Comparison of ENCODE assay signal across 1 cellular context in the genomic region with DNA sequence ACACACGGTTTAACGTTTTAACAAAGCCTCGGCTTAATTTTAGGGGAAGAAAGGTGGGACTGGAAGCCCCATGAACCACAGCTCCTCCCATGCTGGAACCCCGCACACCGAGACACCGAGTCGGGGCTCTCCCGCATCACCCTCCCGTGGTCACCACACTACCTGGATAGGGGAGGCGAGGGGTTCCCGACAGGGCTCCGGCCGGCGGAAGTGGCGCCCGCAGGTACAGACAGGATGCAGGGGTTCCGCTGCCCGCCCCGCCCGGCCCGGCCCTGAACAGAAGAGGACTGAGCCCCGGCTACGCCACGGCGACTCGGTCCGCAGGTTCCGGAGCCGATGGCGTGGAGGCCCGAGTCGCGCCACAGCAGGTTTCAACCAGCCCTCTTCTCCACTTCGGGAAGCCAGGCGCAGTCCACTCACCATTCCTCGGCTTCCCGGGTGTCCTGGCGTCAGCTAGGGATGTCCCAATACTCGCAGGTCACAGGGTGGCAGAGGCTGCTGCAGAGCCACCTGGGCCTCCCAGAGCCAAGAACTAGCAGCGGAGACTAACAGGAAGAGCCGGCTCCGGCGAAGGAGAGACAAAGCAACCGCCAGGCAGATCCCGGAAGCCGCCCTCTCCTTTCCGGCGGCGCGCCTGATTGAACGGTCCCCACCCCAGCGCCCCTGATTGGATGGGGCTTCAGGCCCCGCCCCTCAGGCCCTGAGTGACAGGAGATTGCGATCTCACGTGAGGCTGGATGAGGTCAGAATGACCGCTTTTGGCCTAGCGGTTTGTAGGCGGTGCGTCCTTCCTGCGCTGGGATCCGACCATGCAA.
TF ChIP-seq lines count a peak whose summit lies in the region.

A gene (minus strand): TSS at position 580 of the 815 bp plus-strand sequence. CDS start 157 bp downstream, at position 423.

TF ChIP-seq in K562, 482 proteins besides CTCF, POLR2A, EP300 and RAD21 (continued from another document and continues in another):
- TF ChIP-seq ZNF143 (CRISPR knock-in tag; IDR thresholded peaks at IDR 0.05) (no peak), RAD51 (IDR thresholded peaks at IDR 0.05; ENCODE audit: borderline replicate concordance, low read depth) (no peak; the same call in 1 of the 2 replicates), ZNF174 (CRISPR knock-in tag; IDR thresholded peaks at IDR 0.05) (no peak), ELF2 (CRISPR knock-in tag; IDR thresholded peaks at IDR 0.05) (peak; percentile 62), BRCA1 (IDR thresholded peaks at IDR 0.05) (no peak), BRCA1 (CRISPR knock-in tag; IDR thresholded peaks at IDR 0.05) (no peak), ZKSCAN1 (IDR thresholded peaks at IDR 0.05; ENCODE audit: low read depth, low read length) (peak; percentile 66), ZNF165 (CRISPR knock-in tag; IDR thresholded peaks at IDR 0.05; ENCODE audit: borderline replicate concordance) (no peak), ZNF224 (CRISPR knock-in tag; IDR thresholded peaks at IDR 0.05) (0 out of 2 replicates have a peak, but pooled peaks have one; percentile 23), DNMT1 (IDR thresholded peaks at IDR 0.05) (no peak), MCM3 (IDR thresholded peaks at IDR 0.05) (no peak), HLTF (IDR thresholded peaks at IDR 0.05) (no peak), ILF3 (IDR thresholded peaks at IDR 0.05; ENCODE audit: borderline replicate concordance) (no peak), ZNF121 (CRISPR knock-in tag; conservative IDR thresholded peaks at IDR 0.05) (no peak), KDM2B (CRISPR knock-in tag; IDR thresholded peaks at IDR 0.05) (no peak), LEF1 (IDR thresholded peaks at IDR 0.05) (peak; percentile 90), PTTG1 (tag; IDR thresholded peaks at IDR 0.05; ENCODE audit: low read depth) (no peak), FOXJ2 (tag; IDR thresholded peaks at IDR 0.05) (no peak), MCM5 (IDR thresholded peaks at IDR 0.05; ENCODE audit: low read depth) (no peak), TEAD2 (tag; IDR thresholded peaks at IDR 0.05) (no peak), SMC3 (conservative IDR thresholded peaks at IDR 0.05; ENCODE audit: insufficient read depth, low read depth, low read length) (no peak), NONO (IDR thresholded peaks at IDR 0.05; ENCODE audit: low read depth in 2 of 2, low read length in 1 of 2) (peak in 1 of 2 experiments; percentile 31; a peak in 1 of 4 replicates), HDAC2 (IDR thresholded peaks at IDR 0.05) (no peak), TCFL5 (CRISPR knock-in tag; conservative IDR thresholded peaks at IDR 0.05) (no peak), PYGO2 (tag; IDR thresholded peaks at IDR 0.05) (no peak), SMARCB1 (IDR thresholded peaks at IDR 0.05; ENCODE audit: insufficient read length, low read depth) (no peak), BMI1 (IDR thresholded peaks at IDR 0.05; ENCODE audit: low read length) (no peak), RBM14 (IDR thresholded peaks at IDR 0.05; ENCODE audit: borderline replicate concordance, insufficient read depth, low read depth, low read length) (no peak), CBX3 (IDR thresholded peaks at IDR 0.05; ENCODE audit: borderline replicate concordance in 1 of 2, low read length in 2 of 2) (peak in 1 of 2 experiments; percentile 92; a peak in 2 of 3 replicates), SRSF3 (IDR thresholded peaks at IDR 0.05; ENCODE audit: insufficient read depth, low read length) (no peak), ZBTB1 (CRISPR knock-in tag; IDR thresholded peaks at IDR 0.05; ENCODE audit: borderline replicate concordance, low read depth) (no peak; the same call in 1 of the 2 replicates), ZNF354B (CRISPR knock-in tag; IDR thresholded peaks at IDR 0.05) (no peak), BACH1 (tag; IDR thresholded peaks at IDR 0.05) (no peak), SIN3B (IDR thresholded peaks at IDR 0.05; ENCODE audit: low read depth) (peak; percentile 81), CCAR2 (IDR thresholded peaks at IDR 0.05; ENCODE audit: low read depth, low read length) (no peak), BRD4 (IDR thresholded peaks at IDR 0.05) (0 out of 2 replicates have a peak, but pooled peaks have one; percentile 44), ZFP30 (CRISPR knock-in tag; IDR thresholded peaks at IDR 0.05; ENCODE audit: borderline replicate concordance) (no peak)
- TF ChIP-seq, protein P1, sequence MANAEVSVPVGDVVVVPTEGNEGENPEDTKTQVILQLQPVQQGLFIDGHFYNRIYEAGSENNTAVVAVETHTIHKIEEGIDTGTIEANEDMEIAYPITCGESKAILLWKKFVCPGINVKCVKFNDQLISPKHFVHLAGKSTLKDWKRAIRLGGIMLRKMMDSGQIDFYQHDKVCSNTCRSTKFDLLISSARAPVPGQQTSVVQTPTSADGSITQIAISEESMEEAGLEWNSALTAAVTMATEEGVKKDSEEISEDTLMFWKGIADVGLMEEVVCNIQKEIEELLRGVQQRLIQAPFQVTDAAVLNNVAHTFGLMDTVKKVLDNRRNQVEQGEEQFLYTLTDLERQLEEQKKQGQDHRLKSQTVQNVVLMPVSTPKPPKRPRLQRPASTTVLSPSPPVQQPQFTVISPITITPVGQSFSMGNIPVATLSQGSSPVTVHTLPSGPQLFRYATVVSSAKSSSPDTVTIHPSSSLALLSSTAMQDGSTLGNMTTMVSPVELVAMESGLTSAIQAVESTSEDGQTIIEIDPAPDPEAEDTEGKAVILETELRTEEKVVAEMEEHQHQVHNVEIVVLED (CRISPR knock-in tag; IDR thresholded peaks at IDR 0.05), result no peak
- TF ChIP-seq, protein P2, sequence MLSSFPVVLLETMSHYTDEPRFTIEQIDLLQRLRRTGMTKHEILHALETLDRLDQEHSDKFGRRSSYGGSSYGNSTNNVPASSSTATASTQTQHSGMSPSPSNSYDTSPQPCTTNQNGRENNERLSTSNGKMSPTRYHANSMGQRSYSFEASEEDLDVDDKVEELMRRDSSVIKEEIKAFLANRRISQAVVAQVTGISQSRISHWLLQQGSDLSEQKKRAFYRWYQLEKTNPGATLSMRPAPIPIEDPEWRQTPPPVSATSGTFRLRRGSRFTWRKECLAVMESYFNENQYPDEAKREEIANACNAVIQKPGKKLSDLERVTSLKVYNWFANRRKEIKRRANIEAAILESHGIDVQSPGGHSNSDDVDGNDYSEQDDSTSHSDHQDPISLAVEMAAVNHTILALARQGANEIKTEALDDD (IDR thresholded peaks at IDR 0.05), result no peak
- TF ChIP-seq, protein P3, sequence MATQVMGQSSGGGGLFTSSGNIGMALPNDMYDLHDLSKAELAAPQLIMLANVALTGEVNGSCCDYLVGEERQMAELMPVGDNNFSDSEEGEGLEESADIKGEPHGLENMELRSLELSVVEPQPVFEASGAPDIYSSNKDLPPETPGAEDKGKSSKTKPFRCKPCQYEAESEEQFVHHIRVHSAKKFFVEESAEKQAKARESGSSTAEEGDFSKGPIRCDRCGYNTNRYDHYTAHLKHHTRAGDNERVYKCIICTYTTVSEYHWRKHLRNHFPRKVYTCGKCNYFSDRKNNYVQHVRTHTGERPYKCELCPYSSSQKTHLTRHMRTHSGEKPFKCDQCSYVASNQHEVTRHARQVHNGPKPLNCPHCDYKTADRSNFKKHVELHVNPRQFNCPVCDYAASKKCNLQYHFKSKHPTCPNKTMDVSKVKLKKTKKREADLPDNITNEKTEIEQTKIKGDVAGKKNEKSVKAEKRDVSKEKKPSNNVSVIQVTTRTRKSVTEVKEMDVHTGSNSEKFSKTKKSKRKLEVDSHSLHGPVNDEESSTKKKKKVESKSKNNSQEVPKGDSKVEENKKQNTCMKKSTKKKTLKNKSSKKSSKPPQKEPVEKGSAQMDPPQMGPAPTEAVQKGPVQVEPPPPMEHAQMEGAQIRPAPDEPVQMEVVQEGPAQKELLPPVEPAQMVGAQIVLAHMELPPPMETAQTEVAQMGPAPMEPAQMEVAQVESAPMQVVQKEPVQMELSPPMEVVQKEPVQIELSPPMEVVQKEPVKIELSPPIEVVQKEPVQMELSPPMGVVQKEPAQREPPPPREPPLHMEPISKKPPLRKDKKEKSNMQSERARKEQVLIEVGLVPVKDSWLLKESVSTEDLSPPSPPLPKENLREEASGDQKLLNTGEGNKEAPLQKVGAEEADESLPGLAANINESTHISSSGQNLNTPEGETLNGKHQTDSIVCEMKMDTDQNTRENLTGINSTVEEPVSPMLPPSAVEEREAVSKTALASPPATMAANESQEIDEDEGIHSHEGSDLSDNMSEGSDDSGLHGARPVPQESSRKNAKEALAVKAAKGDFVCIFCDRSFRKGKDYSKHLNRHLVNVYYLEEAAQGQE (CRISPR knock-in tag; IDR thresholded peaks at IDR 0.05; ENCODE audit: low read depth), result peak; percentile 71; the same call in 1 of the 2 replicates
- TF ChIP-seq, protein P4, sequence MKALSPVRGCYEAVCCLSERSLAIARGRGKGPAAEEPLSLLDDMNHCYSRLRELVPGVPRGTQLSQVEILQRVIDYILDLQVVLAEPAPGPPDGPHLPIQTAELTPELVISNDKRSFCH (CRISPR knock-in tag; IDR thresholded peaks at IDR 0.05), result no peak
- TF ChIP-seq, protein P4 (tag; IDR thresholded peaks at IDR 0.05), result 0 out of 2 replicates have a peak, but pooled peaks have one; percentile 57
- TF ChIP-seq, protein P5, sequence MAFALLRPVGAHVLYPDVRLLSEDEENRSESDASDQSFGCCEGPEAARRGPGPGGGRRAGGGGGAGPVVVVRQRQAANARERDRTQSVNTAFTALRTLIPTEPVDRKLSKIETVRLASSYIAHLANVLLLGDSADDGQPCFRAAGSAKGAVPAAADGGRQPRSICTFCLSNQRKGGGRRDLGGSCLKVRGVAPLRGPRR (CRISPR knock-in tag; IDR thresholded peaks at IDR 0.05), result no peak
- TF ChIP-seq, protein P6, sequence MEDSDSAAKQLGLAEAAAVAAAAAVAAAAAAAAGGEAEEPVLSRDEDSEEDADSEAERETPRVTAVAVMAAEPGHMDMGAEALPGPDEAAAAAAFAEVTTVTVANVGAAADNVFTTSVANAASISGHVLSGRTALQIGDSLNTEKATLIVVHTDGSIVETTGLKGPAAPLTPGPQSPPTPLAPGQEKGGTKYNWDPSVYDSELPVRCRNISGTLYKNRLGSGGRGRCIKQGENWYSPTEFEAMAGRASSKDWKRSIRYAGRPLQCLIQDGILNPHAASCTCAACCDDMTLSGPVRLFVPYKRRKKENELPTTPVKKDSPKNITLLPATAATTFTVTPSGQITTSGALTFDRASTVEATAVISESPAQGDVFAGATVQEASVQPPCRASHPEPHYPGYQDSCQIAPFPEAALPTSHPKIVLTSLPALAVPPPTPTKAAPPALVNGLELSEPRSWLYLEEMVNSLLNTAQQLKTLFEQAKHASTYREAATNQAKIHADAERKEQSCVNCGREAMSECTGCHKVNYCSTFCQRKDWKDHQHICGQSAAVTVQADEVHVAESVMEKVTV (CRISPR knock-in tag; IDR thresholded peaks at IDR 0.05), result no peak
- TF ChIP-seq, protein P7, sequence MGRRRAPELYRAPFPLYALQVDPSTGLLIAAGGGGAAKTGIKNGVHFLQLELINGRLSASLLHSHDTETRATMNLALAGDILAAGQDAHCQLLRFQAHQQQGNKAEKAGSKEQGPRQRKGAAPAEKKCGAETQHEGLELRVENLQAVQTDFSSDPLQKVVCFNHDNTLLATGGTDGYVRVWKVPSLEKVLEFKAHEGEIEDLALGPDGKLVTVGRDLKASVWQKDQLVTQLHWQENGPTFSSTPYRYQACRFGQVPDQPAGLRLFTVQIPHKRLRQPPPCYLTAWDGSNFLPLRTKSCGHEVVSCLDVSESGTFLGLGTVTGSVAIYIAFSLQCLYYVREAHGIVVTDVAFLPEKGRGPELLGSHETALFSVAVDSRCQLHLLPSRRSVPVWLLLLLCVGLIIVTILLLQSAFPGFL (CRISPR knock-in tag; IDR thresholded peaks at IDR 0.05), result no peak
- TF ChIP-seq, protein P8, sequence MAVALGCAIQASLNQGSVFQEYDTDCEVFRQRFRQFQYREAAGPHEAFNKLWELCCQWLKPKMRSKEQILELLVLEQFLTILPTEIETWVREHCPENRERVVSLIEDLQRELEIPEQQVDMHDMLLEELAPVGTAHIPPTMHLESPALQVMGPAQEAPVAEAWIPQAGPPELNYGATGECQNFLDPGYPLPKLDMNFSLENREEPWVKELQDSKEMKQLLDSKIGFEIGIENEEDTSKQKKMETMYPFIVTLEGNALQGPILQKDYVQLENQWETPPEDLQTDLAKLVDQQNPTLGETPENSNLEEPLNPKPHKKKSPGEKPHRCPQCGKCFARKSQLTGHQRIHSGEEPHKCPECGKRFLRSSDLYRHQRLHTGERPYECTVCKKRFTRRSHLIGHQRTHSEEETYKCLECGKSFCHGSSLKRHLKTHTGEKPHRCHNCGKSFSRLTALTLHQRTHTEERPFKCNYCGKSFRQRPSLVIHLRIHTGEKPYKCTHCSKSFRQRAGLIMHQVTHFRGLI (CRISPR knock-in tag; IDR thresholded peaks at IDR 0.05), result no peak
- TF ChIP-seq, protein P9, sequence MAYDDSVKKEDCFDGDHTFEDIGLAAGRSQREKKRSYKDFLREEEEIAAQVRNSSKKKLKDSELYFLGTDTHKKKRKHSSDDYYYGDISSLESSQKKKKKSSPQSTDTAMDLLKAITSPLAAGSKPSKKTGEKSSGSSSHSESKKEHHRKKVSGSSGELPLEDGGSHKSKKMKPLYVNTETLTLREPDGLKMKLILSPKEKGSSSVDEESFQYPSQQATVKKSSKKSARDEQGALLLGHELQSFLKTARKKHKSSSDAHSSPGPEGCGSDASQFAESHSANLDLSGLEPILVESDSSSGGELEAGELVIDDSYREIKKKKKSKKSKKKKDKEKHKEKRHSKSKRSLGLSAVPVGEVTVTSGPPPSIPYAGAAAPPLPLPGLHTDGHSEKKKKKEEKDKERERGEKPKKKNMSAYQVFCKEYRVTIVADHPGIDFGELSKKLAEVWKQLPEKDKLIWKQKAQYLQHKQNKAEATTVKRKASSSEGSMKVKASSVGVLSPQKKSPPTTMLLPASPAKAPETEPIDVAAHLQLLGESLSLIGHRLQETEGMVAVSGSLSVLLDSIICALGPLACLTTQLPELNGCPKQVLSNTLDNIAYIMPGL (CRISPR knock-in tag; IDR thresholded peaks at IDR 0.05), result peak; percentile 68
- TF ChIP-seq, protein P10, sequence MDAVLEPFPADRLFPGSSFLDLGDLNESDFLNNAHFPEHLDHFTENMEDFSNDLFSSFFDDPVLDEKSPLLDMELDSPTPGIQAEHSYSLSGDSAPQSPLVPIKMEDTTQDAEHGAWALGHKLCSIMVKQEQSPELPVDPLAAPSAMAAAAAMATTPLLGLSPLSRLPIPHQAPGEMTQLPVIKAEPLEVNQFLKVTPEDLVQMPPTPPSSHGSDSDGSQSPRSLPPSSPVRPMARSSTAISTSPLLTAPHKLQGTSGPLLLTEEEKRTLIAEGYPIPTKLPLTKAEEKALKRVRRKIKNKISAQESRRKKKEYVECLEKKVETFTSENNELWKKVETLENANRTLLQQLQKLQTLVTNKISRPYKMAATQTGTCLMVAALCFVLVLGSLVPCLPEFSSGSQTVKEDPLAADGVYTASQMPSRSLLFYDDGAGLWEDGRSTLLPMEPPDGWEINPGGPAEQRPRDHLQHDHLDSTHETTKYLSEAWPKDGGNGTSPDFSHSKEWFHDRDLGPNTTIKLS (IDR thresholded peaks at IDR 0.05; ENCODE audit: borderline replicate concordance, low read depth), result peak; percentile 65
- TF ChIP-seq, protein P11, sequence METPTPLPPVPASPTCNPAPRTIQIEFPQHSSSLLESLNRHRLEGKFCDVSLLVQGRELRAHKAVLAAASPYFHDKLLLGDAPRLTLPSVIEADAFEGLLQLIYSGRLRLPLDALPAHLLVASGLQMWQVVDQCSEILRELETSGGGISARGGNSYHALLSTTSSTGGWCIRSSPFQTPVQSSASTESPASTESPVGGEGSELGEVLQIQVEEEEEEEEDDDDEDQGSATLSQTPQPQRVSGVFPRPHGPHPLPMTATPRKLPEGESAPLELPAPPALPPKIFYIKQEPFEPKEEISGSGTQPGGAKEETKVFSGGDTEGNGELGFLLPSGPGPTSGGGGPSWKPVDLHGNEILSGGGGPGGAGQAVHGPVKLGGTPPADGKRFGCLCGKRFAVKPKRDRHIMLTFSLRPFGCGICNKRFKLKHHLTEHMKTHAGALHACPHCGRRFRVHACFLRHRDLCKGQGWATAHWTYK (CRISPR knock-in tag; IDR thresholded peaks at IDR 0.05), result 0 out of 2 replicates have a peak, but pooled peaks have one; percentile 42
